Comparison of ENCODE assay signal across 8 cellular contexts in the genomic region with DNA sequence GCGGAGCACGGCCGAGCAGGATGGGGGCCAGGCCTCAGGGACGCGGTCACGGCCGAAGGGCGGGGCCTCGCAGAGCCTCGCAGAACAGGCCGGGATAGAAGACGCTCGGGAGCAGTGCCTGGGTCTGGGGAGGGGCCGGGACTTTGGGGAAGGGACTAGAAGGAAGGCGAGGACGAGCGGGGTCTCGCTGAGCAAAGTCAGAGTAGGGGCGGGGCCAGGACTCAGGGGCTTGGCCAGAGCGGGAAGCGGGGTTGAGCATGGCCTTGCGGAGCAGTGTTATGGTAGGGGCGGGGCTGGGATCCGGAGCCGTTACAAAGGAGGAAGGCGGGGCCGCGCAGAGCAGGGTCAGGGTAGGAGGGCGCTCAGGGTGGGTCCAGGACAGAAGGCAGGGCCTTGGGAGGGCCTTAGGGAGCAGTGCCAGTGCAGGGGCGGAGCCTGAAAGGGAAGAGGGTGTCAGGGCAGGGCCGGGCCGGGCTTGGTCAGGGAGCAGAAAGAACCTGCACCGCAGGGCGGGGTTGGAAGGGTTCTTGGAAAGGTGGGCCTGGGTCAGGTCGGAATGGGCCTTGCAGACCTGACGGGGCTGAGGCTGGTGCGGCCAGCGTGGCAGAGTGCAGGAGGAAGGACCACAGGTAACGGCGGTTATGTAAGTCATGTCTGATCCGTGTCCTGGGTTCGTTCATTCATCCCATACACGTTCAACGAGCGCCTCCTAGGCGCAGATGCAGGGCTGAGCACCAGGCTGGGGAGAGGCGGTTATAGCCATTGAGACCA. TPM values are rescaled to one million over a fixed set of nuclear protein-coding genes. Genes with fewer than 3 reads are reported as not detected.
DNase-seq lines count a peak whose midpoint lies in the region; ATAC-seq and TF ChIP-seq lines count a peak whose summit lies in the region.

No MANE protein-coding gene starts in this region.

- H3K27ac ChIP-seq in HL-60 (replicated peaks) (peak overlapping the region; percentile 79), endodermal cell (ENCODE audit: low read depth, low read length) (peak overlapping the region; percentile 53), mesodermal cell (ENCODE audit: low read depth, low read length, severe bottlenecking) (peak overlapping the region; percentile 49)

- H3K27me3 ChIP-seq in HL-60 (ENCODE audit: insufficient read depth, poor library complexity, severe bottlenecking): no peaks in the 10 kb centered on the region
- H3K27me3 ChIP-seq in endodermal cell (ENCODE audit: control insufficient read depth, insufficient read depth, low read length, poor library complexity, severe bottlenecking): no peaks in the 10 kb centered on the region

- peak; percentile 71 for ATAC-seq in GM19455 (IDR thresholded peaks at IDR 0.05; ENCODE audit: unreplicated experiment)

- no peaks in the 10 kb centered on the region for H3K9me3 Mint-ChIP-seq in endodermal cell

- WGBS in endodermal cell (ENCODE audit: insufficient coverage in 1 of 2, insufficient read length in 1 of 2), 2 experiments: 1% methylated on average over 21 to 47 of the region's 47 CpGs
- 1% methylated on average over 41 to 46 of the region's 47 CpGs for WGBS in mesodermal cell (ENCODE audit: insufficient coverage in 2 of 2), 2 experiments

- peaks cover 8% of the 10 kb centered on the region for H3K27me3 Mint-ChIP-seq in endodermal cell (ENCODE audit: insufficient read depth)

- H3K9ac ChIP-seq in endodermal cell (ENCODE audit: extremely low read depth, low read length, poor library complexity, severe bottlenecking): peak overlapping the region; percentile 33

- peak; percentile 96 for DNase-seq in CMK (ENCODE audit: low read depth)
- DNase-seq in HL-60 (ENCODE audit: low read depth in 1 of 2, low spot score in 1 of 2): peak; percentile 96 to 99
- DNase-seq in NOMO-1 (lab: John Stamatoyannopoulos, UW; ENCODE audit: unreplicated experiment in 2 of 2): peak; percentile 94 to 99
- DNase-seq in activated CD8-positive, alpha-beta memory T cell treated with anti-CD3 and anti-CD28 coated beads for 48 hours (ENCODE audit: low read depth in 2 of 3, low spot score in 2 of 3): peak; percentile 63 to 72 (median 69)
- peak; percentile 98 for DNase-seq in endodermal cell
- peak; percentile 57 to 63 for DNase-seq in stimulated activated CD8-positive, alpha-beta memory T cell treated with anti-CD3 and anti-CD28 coated beads, Interleukin-15, amount 100 ng/mL, for 4 hours (ENCODE audit: low read depth in 2 of 2)

- H3K4me3 ChIP-seq in HL-60 (replicated peaks; ENCODE audit: insufficient read depth, low read length): peak overlapping the region; percentile 67
- peak overlapping the region; percentile 85 for H3K4me3 ChIP-seq in endodermal cell (ENCODE audit: low read length)
- H3K4me3 ChIP-seq in mesodermal cell (ENCODE audit: extremely low read depth, insufficient read depth, low read length, poor library complexity, severe bottlenecking): peak overlapping the region; percentile 45

- peak overlapping the region; percentile 95 for H3K27ac Mint-ChIP-seq in endodermal cell

- peak overlapping the region; percentile 75 for H3K4me3 Mint-ChIP-seq in endodermal cell

- TF ChIP-seq CTCF in HL-60 (IDR thresholded peaks at IDR 0.05; ENCODE audit: insufficient read depth, low read length): peak; percentile 87
- TF ChIP-seq CTCF in endodermal cell (conservative IDR thresholded peaks at IDR 0.05): peak; percentile 86

- H3K36me3 ChIP-seq in endodermal cell (ENCODE audit: control insufficient read depth, insufficient read depth, low read length): no peaks in the 10 kb centered on the region
- H3K36me3 ChIP-seq in mesodermal cell (ENCODE audit: control insufficient read depth, insufficient read depth, low read length): peaks cover 28% of the 10 kb centered on the region

- H3K9me3 ChIP-seq in endodermal cell (ENCODE audit: control insufficient read depth, low read length) (no peaks in the 10 kb centered on the region), mesodermal cell (ENCODE audit: control insufficient read depth, low read length) (no peaks in the 10 kb centered on the region)

- H3K4me1 Mint-ChIP-seq in endodermal cell: peaks cover 2% of the 10 kb centered on the region

- peaks cover 5% of the 10 kb centered on the region for H3K36me3 Mint-ChIP-seq in endodermal cell (ENCODE audit: low read depth)

- H3K4me1 ChIP-seq in endodermal cell (ENCODE audit: control insufficient read depth, insufficient read depth, low read length) (no peaks in the 10 kb centered on the region), mesodermal cell (ENCODE audit: control insufficient read depth, insufficient read depth, low read length, poor library complexity, severe bottlenecking) (no peaks in the 10 kb centered on the region)

RNA-seq across cellular contexts. Expression of gene ATP8B3, which starts 0.5 kb away (rescaled TPM):
- 1 to 10 TPM; 2.3 to 3.4 TPM for total RNA-seq in endodermal cell
- polyA plus RNA-seq in endodermal cell (2013, experiment 1 of 2): 3.7 TPM
- 3.3 TPM for polyA plus RNA-seq in endodermal cell (2013, experiment 2 of 2)
- polyA plus RNA-seq in mesodermal cell (2013, experiment 1 of 2): 8.7 TPM
- 7.0 TPM for polyA plus RNA-seq in mesodermal cell (2013, experiment 2 of 2)

RNA-seq across cellular contexts. Expression of gene REXO1, which starts 35.7 kb away (rescaled TPM):
- total RNA-seq in endodermal cell: 10 to 100 TPM; 51.6 to 56.4 TPM
- 26.5 TPM for polyA plus RNA-seq in endodermal cell (2013, experiment 1 of 2)
- 26.7 TPM for polyA plus RNA-seq in endodermal cell (2013, experiment 2 of 2)
- polyA plus RNA-seq in mesodermal cell (2013, experiment 1 of 2): 23.2 TPM
- 21.6 TPM for polyA plus RNA-seq in mesodermal cell (2013, experiment 2 of 2)

RNA-seq across cellular contexts. Expression of gene KLF16, which starts 50.8 kb away (rescaled TPM):
- 10 to 100 TPM; 39.0 to 42.9 TPM for total RNA-seq in endodermal cell
- 19.2 TPM for polyA plus RNA-seq in endodermal cell (2013, experiment 1 of 2)
- polyA plus RNA-seq in endodermal cell (2013, experiment 2 of 2): 17.1 TPM
- polyA plus RNA-seq in mesodermal cell (2013, experiment 1 of 2): 24.9 TPM
- 18.9 TPM for polyA plus RNA-seq in mesodermal cell (2013, experiment 2 of 2)

RNA-seq across cellular contexts. Expression of gene ONECUT3, which starts 59.3 kb away (rescaled TPM):
- under 1 TPM in 1 of 2 donors, not detected in 1; 0.04 TPM for total RNA-seq in endodermal cell
- polyA plus RNA-seq in endodermal cell (2013, experiment 1 of 2): 0.32 TPM
- 0.29 TPM for polyA plus RNA-seq in endodermal cell (2013, experiment 2 of 2)
- 0.11 TPM for polyA plus RNA-seq in mesodermal cell (2013, experiment 1 of 2)
- 0.05 TPM for polyA plus RNA-seq in mesodermal cell (2013, experiment 2 of 2)

Comparison
In these comparisons a context has a peak if more than half of its experiments do, and no peak if none do; other contexts are left out.
1. Peak in every context shown above with its lines: DNase-seq, ATAC-seq, H3K4me3 ChIP-seq and H3K27ac ChIP-seq.